ENCODE assay signal across 8 cellular contexts in the genomic region with DNA sequence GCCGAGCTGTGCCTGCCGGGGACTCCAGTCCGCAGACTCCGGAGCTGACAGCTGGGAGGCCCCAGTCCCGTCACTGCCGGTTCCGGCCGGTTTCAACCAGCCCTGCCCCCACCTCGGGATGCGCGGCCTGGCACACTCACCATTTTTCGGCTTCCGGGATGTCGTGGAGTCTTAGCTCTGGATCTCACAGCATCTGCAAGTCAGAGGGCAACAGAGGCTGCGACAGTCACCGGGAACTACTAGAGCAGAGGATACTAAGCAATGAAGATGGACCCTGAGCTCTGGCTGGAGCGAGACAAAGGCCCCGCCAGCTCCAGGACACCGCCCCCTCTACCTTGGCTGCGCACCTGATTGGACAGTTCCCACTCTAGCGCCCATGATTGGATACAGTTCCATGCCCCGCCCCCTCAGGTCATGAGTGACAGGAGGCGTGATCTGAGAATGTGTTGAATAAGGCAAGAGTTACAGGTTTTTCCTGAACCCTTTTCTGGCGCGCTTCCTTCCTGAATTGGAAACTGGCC. TPM values are rescaled to one million over a fixed set of nuclear protein-coding genes. Genes with fewer than 3 reads are reported as not detected.
DNase-seq lines count a peak whose midpoint lies in the region; ATAC-seq, FAIRE-seq and TF ChIP-seq lines count a peak whose summit lies in the region.

TSS of gene ZNF682 (minus strand) at position 303 of the 521 bp plus-strand sequence. CDS start at position 143, 160 bp downstream.

- peak within 1 kb of the TSS; percentile 82 for H3K4me3 ChIP-seq in CD4-positive, CD25-positive, alpha-beta regulatory T cell (ENCODE audit: low read depth, low read length)
- H3K4me3 ChIP-seq in HL-60 (replicated peaks; ENCODE audit: insufficient read depth, low read length) (peak within 1 kb of the TSS; percentile 39), fibroblast of villous mesenchyme (ENCODE audit: low read depth, low read length) (peak within 1 kb of the TSS; percentile 87)

- H3K27me3 ChIP-seq in CD4-positive, CD25-positive, alpha-beta regulatory T cell (ENCODE audit: control insufficient read depth, insufficient read depth, low read length): no peaks in the 10 kb centered on the region
- H3K27me3 ChIP-seq in HL-60 (ENCODE audit: insufficient read depth, poor library complexity, severe bottlenecking): no peaks in the 10 kb centered on the region

- peaks cover 7 to 27% (median 19%) of the 10 kb centered on the region in 4 donors for H3K4me1 Mint-ChIP-seq in CD4-positive, CD25-positive, alpha-beta regulatory T cell
- peaks cover 22% of the 10 kb centered on the region for H3K4me1 Mint-ChIP-seq in nephron

- peak within 1 kb of the TSS; percentile 95 to 97 (median 96) for H3K4me3 Mint-ChIP-seq in CD4-positive, CD25-positive, alpha-beta regulatory T cell
- H3K4me3 Mint-ChIP-seq in nephron: peak within 1 kb of the TSS; percentile 95 to 98 (median 96)

- peaks cover 0 to 3% of the 10 kb centered on the region in 2 experiments for H3K9me3 ChIP-seq in CD4-positive, CD25-positive, alpha-beta regulatory T cell (ENCODE audit: control insufficient read depth in 2 of 2, low read length in 2 of 2)

- peak within 1 kb of the TSS; percentile 95 to 98 (median 95) for H3K27ac Mint-ChIP-seq in CD4-positive, CD25-positive, alpha-beta regulatory T cell
- peak within 1 kb of the TSS; percentile 89 to 97 (median 95) for H3K27ac Mint-ChIP-seq in nephron

- peaks cover 0 to 4% (median 0%) of the 10 kb centered on the region in 7 donors for H3K9me3 Mint-ChIP-seq in CD4-positive, CD25-positive, alpha-beta regulatory T cell
- peaks cover 5% of the 10 kb centered on the region for H3K9me3 Mint-ChIP-seq in nephron

- DNase-seq in CD4-positive, CD25-positive, alpha-beta regulatory T cell: peak; percentile 87 to 94 (median 93)
- DNase-seq in HL-60 (ENCODE audit: low read depth in 1 of 2, low spot score in 1 of 2) (peak; percentile 10 to 83), RCC 7860 (ENCODE audit: low spot score) (peak; percentile 75), fibroblast of villous mesenchyme (ENCODE audit: low read depth) (peak; percentile 93)
- peak; percentile 97 for DNase-seq in activated effector memory CD4-positive, alpha-beta T cell treated with anti-CD3 and anti-CD28 coated beads, Interleukin-2, amount 50 U/mL, for 16 hours
- DNase-seq in stimulated activated naive CD4-positive, alpha-beta T cell treated with Interleukin-2 at 50 U/mL for 16 hours (lab: John Stamatoyannopoulos, UW): peak; percentile 94

- H3K36me3 Mint-ChIP-seq in CD4-positive, CD25-positive, alpha-beta regulatory T cell: peaks cover 4% of the 10 kb centered on the region
- H3K36me3 Mint-ChIP-seq in nephron (ENCODE audit: low read depth): peaks cover 25% of the 10 kb centered on the region

- H3K4me1 ChIP-seq in CD4-positive, CD25-positive, alpha-beta regulatory T cell (ENCODE audit: control insufficient read depth, insufficient read depth, low read length, poor library complexity, severe bottlenecking): peaks cover 10% of the 10 kb centered on the region

- peak; percentile 99 for ATAC-seq in CD4-positive, CD25-positive, alpha-beta regulatory T cell (ENCODE audit: low read depth in 2 of 2)
- peak; percentile 96 for ATAC-seq in GM19455 (IDR thresholded peaks at IDR 0.05; ENCODE audit: unreplicated experiment)

- peak; percentile 15 for FAIRE-seq in RCC 7860 (lab: Jason Lieb, UNC)

- H3K36me3 ChIP-seq in CD4-positive, CD25-positive, alpha-beta regulatory T cell (ENCODE audit: control insufficient read depth, insufficient read depth, low read length): peaks cover 3% of the 10 kb centered on the region

- TF ChIP-seq CTCF in HL-60 (IDR thresholded peaks at IDR 0.05; ENCODE audit: insufficient read depth, low read length) (no peak), fibroblast of villous mesenchyme (IDR thresholded peaks at IDR 0.05; ENCODE audit: insufficient read depth, low read depth, low read length) (no peak), nephron (IDR thresholded peaks at IDR 0.05; ENCODE audit: unreplicated experiment in 3 of 3) (no peak)

- H3K27ac ChIP-seq in CD4-positive, CD25-positive, alpha-beta regulatory T cell (ENCODE audit: insufficient read depth, low read length, poor library complexity, severe bottlenecking): peak within 1 kb of the TSS; percentile 76
- H3K27ac ChIP-seq in HL-60 (replicated peaks): peak within 1 kb of the TSS; percentile 48

- peaks cover 5% of the 10 kb centered on the region for H3K27me3 Mint-ChIP-seq in CD4-positive, CD25-positive, alpha-beta regulatory T cell
- peaks cover 6% of the 10 kb centered on the region for H3K27me3 Mint-ChIP-seq in nephron (ENCODE audit: low read depth)

RNA-seq across cellular contexts. Expression of gene ZNF682, which starts in this region (rescaled TPM):
- 10.2 TPM for total RNA-seq in CD4-positive, CD25-positive, alpha-beta regulatory T cell
- polyA plus RNA-seq in CD4-positive, CD25-positive, alpha-beta regulatory T cell: 10 to 100 TPM in 1 of 4 donors, 1 to 10 TPM in 3; 3.8 to 10.8 (median 5.2) TPM
- total RNA-seq in fibroblast of villous mesenchyme: 0.86 and 1.3 TPM in 2 replicates

Comparison
In these comparisons a context has a peak if more than half of its experiments do, and no peak if none do; other contexts are left out.
1. Peak in every context shown above with its lines: DNase-seq, ATAC-seq, H3K4me3 ChIP-seq and H3K27ac ChIP-seq.
2. DNase-seq: peak in every context shown above with its lines; median percentile 97 in activated effector memory CD4-positive, alpha-beta T cell treated with anti-CD3 and anti-CD28 coated beads, Interleukin-2, amount 50 U/mL, for 16 hours; 94 in stimulated activated naive CD4-positive, alpha-beta T cell treated with Interleukin-2 at 50 U/mL for 16 hours; 93 in CD4-positive, CD25-positive, alpha-beta regulatory T cell; 93 in fibroblast of villous mesenchyme; 75 in RCC 7860; 46 in HL-60.